9 cellular contexts compared by ENCODE assay signal in genomic region chr1:172719694-172720138, GRCh38.
DNase-seq lines count a peak whose midpoint lies in the region; ATAC-seq and TF ChIP-seq lines count a peak whose summit lies in the region.
"Had no signal": no experiment of that assay in that cellular context is flagged by ENCODE, and none has a peak within 500 bp of the region (broad histone marks: within the 10 kb centered on the region; RNA-seq: fewer than 3 reads in every experiment).

No MANE protein-coding gene starts in this region.

- peak; percentile 14 to 69 (median 52) for DNase-seq in NCI-H1417 (lab: John Stamatoyannopoulos, UW)
- DNase-seq in NCI-H1417 treated with DMSO at 0.1 percent for 48 hours (lab: John Stamatoyannopoulos, UW), result no peak
- peak; percentile 42 for DNase-seq in RWPE1 (ENCODE audit: low spot score)
- no peak for DNase-seq in esophagus muscularis mucosa (ENCODE audit: extremely low spot score)
- DNase-seq in omental fat pad (ENCODE audit: low spot score), result no peak
- DNase-seq: stimulated activated naive B cell treated with anti-CD40 and anti-IgM and Interleukin-4, amounts not matched to agents 10 μg/mL and 1 μg/mL and 100 μg/mL, for 72 hours had no signal

- WGBS in esophagus muscularis mucosa, result 27% methylated on average over 3 of the region's 3 CpGs

- intact Hi-C loops in esophagus muscularis mucosa (cut with DNase I), result no loop called here

- no peak for TF ChIP-seq POLR2A in esophagus muscularis mucosa (IDR thresholded peaks at IDR 0.05; ENCODE audit: low read depth)

- H3K27me3 ChIP-seq in esophagus muscularis mucosa, result no peaks in the 10 kb centered on the region

- H3K36me3 ChIP-seq in HEK293 (ENCODE audit: control insufficient read depth in 2 of 2, insufficient read depth in 1 of 2, low read length in 2 of 2), result no peaks in the 10 kb centered on the region
- no peaks in the 10 kb centered on the region for H3K36me3 ChIP-seq in esophagus muscularis mucosa

- ATAC-seq in omental fat pad (ENCODE audit: low FRiP score) (peak; percentile 67), GM19035 (IDR thresholded peaks at IDR 0.05; ENCODE audit: unreplicated experiment) (no peak), HG03571 (IDR thresholded peaks at IDR 0.05; ENCODE audit: unreplicated experiment) (no peak)

- TF ChIP-seq EP300 in esophagus muscularis mucosa (IDR thresholded peaks at IDR 0.05), result no peak

- CTCF ChIA-PET in HEK293 (lab: Yijun Ruan, JAX), result interaction anchor here (0.6 to 2.8 kb wide), 26 partner anchors 10 to 1067 kb away, joined by 3 to 15 read pairs (median 4); no protein-coding TSS in a partner anchor
- CTCF ChIA-PET in RWPE1 (lab: Yijun Ruan, JAX), result interaction anchor here (0.5 to 1.9 kb wide), 22 partner anchors 9 to 717 kb away, joined by 3 to 27 read pairs (median 4); no protein-coding TSS in a partner anchor

- H3K9me3 ChIP-seq in HEK293 (ENCODE audit: control insufficient read depth, insufficient read depth, low read depth, low read length) (no peaks in the 10 kb centered on the region), esophagus muscularis mucosa (no peaks in the 10 kb centered on the region)

- peak; percentile 39; the same call in 1 of the 2 replicates for TF ChIP-seq CTCF in HEK293 (tag by site-specific recombination; IDR thresholded peaks at IDR 0.05)
- peak; percentile 75 for TF ChIP-seq CTCF in RWPE1 (conservative IDR thresholded peaks at IDR 0.05; ENCODE audit: low read depth)
- peak; percentile 37 to 71 (median 38) for TF ChIP-seq CTCF in esophagus muscularis mucosa (IDR thresholded peaks at IDR 0.05)
- TF ChIP-seq CTCF in omental fat pad (IDR thresholded peaks at IDR 0.05), result peak in 1 of 3 donors; percentile 20

- H3K27ac ChIP-seq in HEK293 (ENCODE audit: extremely low read depth, low read depth, low read length) (no peak overlapping the region), RWPE1 (no peak overlapping the region), esophagus muscularis mucosa (replicated peaks in 1 of 4) (no peak overlapping the region)

- H3K4me3 ChIP-seq in HEK293 (ENCODE audit: low read depth, low read length), result no peak overlapping the region
- H3K4me3 ChIP-seq in esophagus muscularis mucosa, result no peak overlapping the region

- POLR2A ChIA-PET in HEK293 (lab: Yijun Ruan, JAX) (interaction anchor here (1.8 kb wide), 1 partner anchor 187 kb away, joined by 7 read pairs; the partner anchor contains the start of gene SUCO), RWPE1 (lab: Yijun Ruan, JAX; ENCODE audit: low non-redundant PET) (no interaction called here)

- H3K4me1 ChIP-seq in HEK293 (ENCODE audit: control insufficient read depth, insufficient read depth, low read length) (no peaks in the 10 kb centered on the region), esophagus muscularis mucosa (peaks cover 0 to 8% (median 2%) of the 10 kb centered on the region in 4 donors)

TF ChIP-seq in HEK293, 187 proteins besides CTCF, POLR2A, EP300 and RAD21:
- 0 out of 2 replicates have a peak, but pooled peaks have one; percentile 34 for TF ChIP-seq GFI1B (tag by site-specific recombination; IDR thresholded peaks at IDR 0.05)
- TF ChIP-seq ZNF654 (tag by site-specific recombination; IDR thresholded peaks at IDR 0.05; ENCODE audit: low read depth), result peak; percentile 91
- TF ChIP-seq ZNF623 (tag by site-specific recombination; IDR thresholded peaks at IDR 0.05), result no peak
- peak; percentile 83 for TF ChIP-seq ZNF362 (tag by site-specific recombination; IDR thresholded peaks at IDR 0.05)

Comparison
In these comparisons a context has a peak if more than half of its experiments do, and no peak if none do; other contexts are left out.
1. DNase-seq: peak in NCI-H1417 (3 of 3) and RWPE1 (single experiment); none in NCI-H1417 treated with DMSO at 0.1 percent for 48 hours (single experiment), esophagus muscularis mucosa (single experiment) and omental fat pad (single experiment).